In the genomic region with DNA sequence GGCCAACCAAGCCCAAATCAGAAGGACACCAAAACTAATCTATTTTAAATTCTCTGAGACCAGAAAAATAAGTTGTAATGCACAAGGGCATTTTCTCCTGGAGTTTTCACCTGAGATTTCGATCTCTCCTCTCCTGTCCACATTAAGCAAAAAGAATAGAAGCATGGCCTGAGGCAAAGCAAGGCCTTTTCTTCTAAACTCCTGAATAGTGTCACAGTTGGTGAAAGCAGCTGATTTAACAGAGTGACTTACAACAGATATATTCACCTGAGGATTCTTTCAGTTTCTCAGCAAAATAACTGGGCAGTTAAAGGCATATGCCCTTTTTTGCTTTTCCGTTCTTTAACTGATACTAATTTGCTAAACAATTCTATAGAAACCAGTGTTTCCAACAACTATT, we compare ENCODE assay signal across 22 cellular contexts.
"Had no signal": no experiment of that assay in that cellular context is flagged by ENCODE, and none has a peak within 500 bp of the region (broad histone marks: within the 10 kb centered on the region; RNA-seq: fewer than 3 reads in every experiment).

No MANE protein-coding gene starts in this region.

- H3K4me3 Mint-ChIP-seq: IgD-negative memory B cell had no signal

- H3K4me1 Mint-ChIP-seq: IgD-negative memory B cell had no signal

- H3K4me1 ChIP-seq: SJSA1 had no signal

- DNase-seq: Kasumi-1, MM.1S, NCI-H1092 treated with DMSO at 0.1 percent for 48 hours, NCI-H1436, NCI-H187, NCI-H2029, NCI-H2081 treated with DMSO at 0.1 percent for 48 hours, NCI-H2171, NCI-H345, NCI-H446 treated with DMSO at 0.1 percent for 48 hours, NCI-H510A treated with DMSO at 0.1 percent for 48 hours, NCI-H526, NCI-H748 treated with DMSO at 0.1 percent for 48 hours, Right ventricle myocardium superior, RPMI8226, SIG-M5 had no signal

- H3K27ac Mint-ChIP-seq: IgD-negative memory B cell had no signal

- H3K27me3 ChIP-seq: SJSA1 had no signal

- H3K9me3 Mint-ChIP-seq: IgD-negative memory B cell had no signal

- H3K27ac ChIP-seq: HL-60, KMS-11, SJSA1, SK-N-MC had no signal

- H3K36me3 ChIP-seq: SJSA1 had no signal

- H3K27me3 Mint-ChIP-seq: IgD-negative memory B cell had no signal

- ATAC-seq: K562 had no signal

- H3K9ac ChIP-seq: KMS-11 had no signal

- H3K36me3 Mint-ChIP-seq: IgD-negative memory B cell had no signal

- H3K9me3 ChIP-seq: SJSA1 had no signal

- H3K4me3 ChIP-seq: K562, SJSA1, SK-N-MC had no signal
